Comparison of ENCODE assay signal across 14 cellular contexts in the genomic region with DNA sequence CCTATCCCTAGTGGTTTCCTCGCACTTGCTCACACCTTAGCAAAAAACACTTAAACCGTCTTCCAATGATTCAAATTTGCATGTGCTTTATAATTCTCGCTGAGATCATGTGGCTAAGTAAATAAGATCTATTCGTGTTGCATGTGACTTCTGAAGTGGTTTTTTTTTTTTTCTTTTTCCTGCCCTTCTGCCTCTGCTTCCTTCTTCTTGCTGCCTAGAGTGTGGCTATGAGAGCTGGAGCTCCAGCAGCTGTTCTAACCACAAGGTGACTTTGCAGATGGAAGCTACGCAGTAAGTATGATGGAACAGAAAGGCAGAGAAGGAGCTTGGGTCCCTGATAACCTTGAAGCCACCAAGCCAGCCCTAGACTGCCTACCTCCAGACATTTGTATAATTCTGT. TPM values are rescaled to one million over a fixed set of nuclear protein-coding genes. Genes with fewer than 3 reads are reported as not detected.
DNase-seq lines count a peak whose midpoint lies in the region; ATAC-seq and TF ChIP-seq lines count a peak whose summit lies in the region.
"Had no signal": no experiment of that assay in that cellular context is flagged by ENCODE, and none has a peak within 500 bp of the region (broad histone marks: within the 10 kb centered on the region; RNA-seq: fewer than 3 reads in every experiment).

No MANE protein-coding gene starts in this region.

- no peaks in the 10 kb centered on the region for H3K9me3 Mint-ChIP-seq in activated T-helper 17 cell treated with anti-CD3 and anti-CD28 coated beads, Interleukin-2, amount 50 U/mL, for 72 hours
- H3K9me3 Mint-ChIP-seq in MCF 10A (ENCODE audit: unreplicated experiment), result no peaks in the 10 kb centered on the region

- H3K9me3 ChIP-seq in skeletal muscle tissue (ENCODE audit: control insufficient read depth in 3 of 3, low read length in 3 of 3), result no peaks in the 10 kb centered on the region
- H3K9me3 ChIP-seq: body of pancreas, thoracic aorta had no signal

- peaks cover 2% of the 10 kb centered on the region for H3K27me3 Mint-ChIP-seq in activated T-helper 17 cell treated with anti-CD3 and anti-CD28 coated beads, Interleukin-2, amount 50 U/mL, for 72 hours
- no peaks in the 10 kb centered on the region for H3K27me3 Mint-ChIP-seq in MCF 10A (ENCODE audit: insufficient read depth, unreplicated experiment)

- H3K36me3 Mint-ChIP-seq in activated T-helper 17 cell treated with anti-CD3 and anti-CD28 coated beads, Interleukin-2, amount 50 U/mL, for 72 hours (ENCODE audit: low read depth), result no peaks in the 10 kb centered on the region
- H3K36me3 Mint-ChIP-seq in MCF 10A (ENCODE audit: insufficient read depth, unreplicated experiment), result peaks cover 76% of the 10 kb centered on the region

- CTCF ChIA-PET in MCF 10A (lab: Yijun Ruan, JAX), result interaction anchor here (0.7 kb wide), 1 partner anchor 872 kb away, joined by 3 read pairs; no protein-coding TSS in a partner anchor

- no peak overlapping the region for H3K9ac ChIP-seq in skeletal muscle tissue (ENCODE audit: low read depth in 1 of 3, low read length in 3 of 3)

- peaks cover 0 to 2% (median 0%) of the 10 kb centered on the region in 3 donors for H3K36me3 ChIP-seq in skeletal muscle tissue (ENCODE audit: control insufficient read depth in 3 of 3, insufficient read depth in 3 of 3, low read length in 3 of 3)
- H3K36me3 ChIP-seq: thoracic aorta had no signal

- POLR2A ChIA-PET in MCF 10A (lab: Yijun Ruan, JAX), result interaction anchor here (0.7 kb wide), 1 partner anchor 19 kb away, joined by 3 read pairs; no protein-coding TSS in a partner anchor

- DNase-seq in SIG-M5 treated with dmso at 0.1 percent for 504 hours (lab: John Stamatoyannopoulos, UW; ENCODE audit: unreplicated experiment), result peak; percentile 76
- DNase-seq in SIG-M5 (lab: John Stamatoyannopoulos, UW), result no peak
- peak; percentile 31 for DNase-seq in NCI-H2196 treated with DMSO at 0.1 percent for 48 hours (lab: John Stamatoyannopoulos, UW; ENCODE audit: unreplicated experiment)
- DNase-seq in MCF 10A (ENCODE audit: unreplicated experiment), result no peak
- no peak for DNase-seq in NCI-H2227 (lab: John Stamatoyannopoulos, UW; ENCODE audit: unreplicated experiment)
- DNase-seq: ACHN, body of pancreas, mesenchymal stem cell, NCI-H1105, OCI-M1 had no signal

- H3K27me3 ChIP-seq in skeletal muscle tissue (ENCODE audit: control insufficient read depth in 3 of 3, insufficient read depth in 3 of 3, low read length in 3 of 3), result peaks cover 0 to 3% (median 0%) of the 10 kb centered on the region in 3 donors
- H3K27me3 ChIP-seq: body of pancreas had no signal

- H3K4me3 Mint-ChIP-seq in activated T-helper 17 cell treated with anti-CD3 and anti-CD28 coated beads, Interleukin-2, amount 50 U/mL, for 72 hours, result no peak overlapping the region
- H3K4me3 Mint-ChIP-seq in MCF 10A (ENCODE audit: unreplicated experiment), result no peak overlapping the region

- peak overlapping the region; percentile 64 for H3K27ac ChIP-seq in skeletal muscle tissue (ENCODE audit: low read depth, low read length)
- H3K27ac ChIP-seq: body of pancreas, thoracic aorta had no signal

- intact Hi-C loops in MCF 10A (cut with micrococcal nuclease), result no loop called here

- H3K4me1 Mint-ChIP-seq in activated T-helper 17 cell treated with anti-CD3 and anti-CD28 coated beads, Interleukin-2, amount 50 U/mL, for 72 hours, result peaks cover 12% of the 10 kb centered on the region
- no peaks in the 10 kb centered on the region for H3K4me1 Mint-ChIP-seq in MCF 10A (ENCODE audit: insufficient read depth, unreplicated experiment)

- H3K27ac Mint-ChIP-seq in activated T-helper 17 cell treated with anti-CD3 and anti-CD28 coated beads, Interleukin-2, amount 50 U/mL, for 72 hours, result peak overlapping the region; percentile 37
- no peak overlapping the region for H3K27ac Mint-ChIP-seq in MCF 10A (ENCODE audit: low read depth, unreplicated experiment)

- H3K4me1 ChIP-seq in skeletal muscle tissue (ENCODE audit: control insufficient read depth in 3 of 3, insufficient read depth in 3 of 3, low read length in 3 of 3), result peaks cover 9 to 12% (median 9%) of the 10 kb centered on the region in 3 donors
- H3K4me1 ChIP-seq: body of pancreas had no signal

- no peak for ATAC-seq in activated T-helper 17 cell treated with anti-CD3 and anti-CD28 coated beads, Interleukin-2, amount 50 U/mL, for 72 hours (replicated peaks)
- no peak for ATAC-seq in HG03571 (IDR thresholded peaks at IDR 0.05; ENCODE audit: unreplicated experiment)

- BruUV-seq in MCF 10A (replicated peaks; lab: Mats Ljungman, UMichigan), result no TSS peak

- TF ChIP-seq CTCF in MCF 10A (IDR thresholded peaks at IDR 0.05; ENCODE audit: unreplicated experiment), result no peak

- no peak overlapping the region for H3K4me3 ChIP-seq in skeletal muscle tissue (ENCODE audit: low read length in 3 of 3)
- H3K4me3 ChIP-seq: body of pancreas, thoracic aorta had no signal

RNA-seq across cellular contexts. Expression of gene SULF2, which starts 36.4 kb away (rescaled TPM):
- total RNA-seq in activated T-helper 17 cell treated with anti-CD3 and anti-CD28 coated beads, Interleukin-2, amount 50 U/mL, for 72 hours, result 1 to 10 TPM; 1.6 to 2.2 TPM
- 32.9 TPM for total RNA-seq in skeletal muscle tissue
- total RNA-seq in MCF 10A (2022), result 68.7 and 82.2 TPM in 2 replicates

Comparison
In these comparisons a context has a peak if more than half of its experiments do, and no peak if none do; other contexts are left out.
1. DNase-seq: peak in SIG-M5 treated with dmso at 0.1 percent for 504 hours (single experiment) and NCI-H2196 treated with DMSO at 0.1 percent for 48 hours (single experiment); none in SIG-M5 (single experiment), MCF 10A (single experiment) and NCI-H2227 (single experiment).
2. RNA of gene SULF2, which starts 36.4 kb away (total RNA-seq): 68.7 to 82.2 TPM in MCF 10A and 32.9 TPM in skeletal muscle tissue (single experiment); 1.6 to 2.2 TPM in activated T-helper 17 cell treated with anti-CD3 and anti-CD28 coated beads, Interleukin-2, amount 50 U/mL, for 72 hours; every median in the first group is over 10 times any median in the second.